In the genomic region with DNA sequence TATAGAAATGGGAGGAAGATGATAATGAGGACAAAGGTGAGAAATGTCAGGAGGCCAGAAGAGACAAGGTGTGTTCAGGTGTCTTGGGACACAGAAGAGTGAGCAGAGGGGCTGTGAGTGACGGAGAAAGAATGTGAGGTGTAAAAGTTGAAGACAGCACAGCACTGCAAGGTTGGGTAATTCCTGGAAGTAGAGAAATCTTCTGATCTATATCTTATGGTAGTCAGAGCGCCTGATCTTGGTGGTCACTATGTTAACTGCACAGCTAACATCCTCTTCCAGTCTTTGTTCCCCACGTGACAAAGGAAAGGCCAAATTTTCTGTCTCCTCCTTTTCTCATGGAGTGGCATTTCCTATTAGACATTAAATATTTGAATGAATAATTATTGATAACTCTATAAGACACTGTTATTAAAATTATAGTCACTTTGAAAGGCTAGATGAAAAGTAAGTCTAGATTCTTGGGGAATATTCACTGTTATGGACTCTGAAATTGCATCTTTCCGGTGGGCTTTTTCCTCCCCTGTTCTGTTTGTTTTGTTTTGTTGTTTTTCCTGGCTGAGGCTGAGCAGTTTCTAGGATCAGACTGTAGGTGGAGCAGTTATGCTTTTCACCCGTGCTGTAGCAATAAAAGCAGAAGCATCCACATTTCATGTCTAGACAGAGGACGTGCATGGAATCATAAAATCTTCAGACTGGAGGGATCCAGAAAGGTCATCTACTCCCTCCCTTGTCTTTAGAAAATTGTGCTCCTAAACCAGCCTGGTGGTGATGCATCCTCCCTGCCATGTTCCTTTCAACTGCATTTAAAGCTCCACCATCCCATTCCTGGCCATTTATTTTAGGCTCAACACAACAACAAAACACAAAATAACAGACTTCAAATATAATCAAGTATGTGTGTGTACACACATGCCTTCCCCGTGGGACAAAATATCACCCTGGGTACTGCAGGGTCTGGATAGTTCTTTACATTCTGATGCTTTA, we compare ENCODE assay signal across 8 cellular contexts. TPM values are rescaled to one million over a fixed set of nuclear protein-coding genes. Genes with fewer than 3 reads are reported as not detected.
DNase-seq lines count a peak whose midpoint lies in the region; ATAC-seq and TF ChIP-seq lines count a peak whose summit lies in the region.

No MANE protein-coding gene starts in this region.

- H3K4me1 ChIP-seq in CD4-positive, CD25-positive, alpha-beta regulatory T cell (ENCODE audit: control insufficient read depth, insufficient read depth, low read length, poor library complexity, severe bottlenecking) = no peaks in the 10 kb centered on the region

- CTCF ChIA-PET in T-cell (lab: Charles Lee) = interaction anchor here (0.6 to 3.4 kb wide), 5 partner anchors 28 to 308 kb away, joined by 3 to 15 read pairs (median 4); no protein-coding TSS in a partner anchor

- H3K36me3 ChIP-seq in CD4-positive, CD25-positive, alpha-beta regulatory T cell (ENCODE audit: control insufficient read depth, insufficient read depth, low read length) = no peaks in the 10 kb centered on the region

- DNase-seq in CD4-positive, CD25-positive, alpha-beta regulatory T cell = peak in 2 of 3 donors; percentile 53 to 61
- DNase-seq in MV-4-11 (lab: John Stamatoyannopoulos, UW) (peak; percentile 60), T-cell (peak in 17 of 34 experiments; percentile 2 to 43 (median 16)), fibroblast of gingiva (ENCODE audit: low read depth) (peak; percentile 39), nephron progenitor cell (peak; percentile 25)

- peak overlapping the region; percentile 0 to 93 (median 80) for H3K27ac Mint-ChIP-seq in CD4-positive, CD25-positive, alpha-beta regulatory T cell
- H3K27ac Mint-ChIP-seq in T-cell (peak overlapping the region in 1 of 2 donors; percentile 50), nephron progenitor cell (no peak overlapping the region)

- H3K9me3 ChIP-seq in CD4-positive, CD25-positive, alpha-beta regulatory T cell (ENCODE audit: control insufficient read depth in 2 of 2, low read length in 2 of 2) = no peaks in the 10 kb centered on the region

- H3K27me3 Mint-ChIP-seq in CD4-positive, CD25-positive, alpha-beta regulatory T cell = peaks cover 7% of the 10 kb centered on the region
- H3K27me3 Mint-ChIP-seq in T-cell (no peaks in the 10 kb centered on the region), nephron progenitor cell (ENCODE audit: low read depth, poor library complexity) (no peaks in the 10 kb centered on the region)

- no peaks in the 10 kb centered on the region for H3K36me3 Mint-ChIP-seq in CD4-positive, CD25-positive, alpha-beta regulatory T cell
- no peaks in the 10 kb centered on the region for H3K36me3 Mint-ChIP-seq in T-cell
- H3K36me3 Mint-ChIP-seq in nephron progenitor cell (ENCODE audit: low read depth) = no peaks in the 10 kb centered on the region

- peaks cover 9 to 19% (median 11%) of the 10 kb centered on the region in 4 donors for H3K4me1 Mint-ChIP-seq in CD4-positive, CD25-positive, alpha-beta regulatory T cell
- peaks cover 15 to 30% (median 24%) of the 10 kb centered on the region in 3 donors for H3K4me1 Mint-ChIP-seq in T-cell
- peaks cover 25% of the 10 kb centered on the region for H3K4me1 Mint-ChIP-seq in nephron progenitor cell

- H3K27me3 ChIP-seq in CD4-positive, CD25-positive, alpha-beta regulatory T cell (ENCODE audit: control insufficient read depth, insufficient read depth, low read length) = no peaks in the 10 kb centered on the region

- peak; percentile 50 to 64 for ATAC-seq in CD4-positive, CD25-positive, alpha-beta regulatory T cell (ENCODE audit: low read depth in 2 of 2)
- peak; percentile 58 for ATAC-seq in GM18498 (IDR thresholded peaks at IDR 0.05; ENCODE audit: unreplicated experiment)
- ATAC-seq in T-cell (replicated peaks in 1 of 4) = peak; percentile 57 to 65 (median 58)
- ATAC-seq in HG03095 (IDR thresholded peaks at IDR 0.05; ENCODE audit: unreplicated experiment) = no peak
- no peak for ATAC-seq in GM18858 (IDR thresholded peaks at IDR 0.05; ENCODE audit: unreplicated experiment)

- no peak overlapping the region for H3K4me3 Mint-ChIP-seq in CD4-positive, CD25-positive, alpha-beta regulatory T cell
- no peak overlapping the region for H3K4me3 Mint-ChIP-seq in T-cell
- no peak overlapping the region for H3K4me3 Mint-ChIP-seq in nephron progenitor cell

- POLR2A ChIA-PET in T-cell (lab: Charles Lee) = no interaction called here

- peak; percentile 69 for TF ChIP-seq CTCF in nephron progenitor cell (IDR thresholded peaks at IDR 0.05)

- H3K9me3 Mint-ChIP-seq in CD4-positive, CD25-positive, alpha-beta regulatory T cell = no peaks in the 10 kb centered on the region
- H3K9me3 Mint-ChIP-seq in T-cell (no peaks in the 10 kb centered on the region), nephron progenitor cell (no peaks in the 10 kb centered on the region)

- no peak overlapping the region for H3K27ac ChIP-seq in CD4-positive, CD25-positive, alpha-beta regulatory T cell (ENCODE audit: insufficient read depth, low read length, poor library complexity, severe bottlenecking)

- no peak overlapping the region for H3K4me3 ChIP-seq in CD4-positive, CD25-positive, alpha-beta regulatory T cell (ENCODE audit: low read depth, low read length)

RNA-seq across cellular contexts. Expression of a gene that starts 26.6 kb away (rescaled TPM):
- total RNA-seq in CD4-positive, CD25-positive, alpha-beta regulatory T cell = 81.4 TPM
- polyA plus RNA-seq in CD4-positive, CD25-positive, alpha-beta regulatory T cell = 10 to 100 TPM in 2 of 4 donors, 1 to 10 TPM in 2; 8.0 to 12.8 (median 9.6) TPM
- 10 to 100 TPM; 19.1 to 51.3 (median 25.6) TPM for total RNA-seq in T-cell

Comparison
In these comparisons a context has a peak if more than half of its experiments do, and no peak if none do; other contexts are left out.
1. ATAC-seq: peak in CD4-positive, CD25-positive, alpha-beta regulatory T cell (2 of 2), GM18498 (single experiment) and T-cell (4 of 4); none in HG03095 (single experiment) and GM18858 (single experiment).